ENCODE assay signal across 9 cellular contexts in the genomic region with DNA sequence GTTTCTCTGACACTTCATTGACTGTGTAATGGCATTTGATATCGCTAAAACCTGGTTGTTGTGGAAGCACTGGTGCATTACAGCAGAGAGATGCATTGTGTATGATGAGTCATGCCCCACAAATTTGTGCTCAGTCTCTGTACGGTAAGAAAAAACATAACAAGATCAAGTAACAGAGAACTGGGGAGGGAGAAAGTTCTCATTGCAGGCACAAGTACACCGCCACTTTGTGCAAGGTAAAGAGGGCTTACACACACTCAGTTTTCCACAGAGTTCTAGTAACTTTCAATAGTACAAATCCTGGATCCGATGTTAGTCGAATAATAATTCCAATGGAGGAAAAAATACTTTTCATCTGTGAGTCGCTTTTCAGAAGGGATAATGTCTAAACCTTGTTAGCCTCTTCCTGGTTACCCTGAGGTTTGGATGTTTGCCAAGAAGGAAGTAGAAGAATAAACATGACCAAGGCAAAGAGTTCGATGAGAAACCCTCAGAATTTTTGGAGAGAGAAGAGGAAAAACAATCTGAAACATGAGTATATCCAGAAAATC.
DNase-seq lines count a peak whose midpoint lies in the region; TF ChIP-seq lines count a peak whose summit lies in the region.
"Had no signal": no experiment of that assay in that cellular context is flagged by ENCODE, and none has a peak within 500 bp of the region (broad histone marks: within the 10 kb centered on the region; RNA-seq: fewer than 3 reads in every experiment).

No MANE protein-coding gene starts in this region.

- H3K18ac ChIP-seq in trophoblast cell (ENCODE audit: low read length) = no peak overlapping the region

- H3K27ac ChIP-seq in trophoblast cell (ENCODE audit: low read depth, low read length) (no peak overlapping the region), dorsolateral prefrontal cortex (no peak overlapping the region)

- H3K27me3 ChIP-seq in trophoblast cell (ENCODE audit: insufficient read depth, low read length) = no peaks in the 10 kb centered on the region
- no peaks in the 10 kb centered on the region for H3K27me3 ChIP-seq in dorsolateral prefrontal cortex

- H3K79me2 ChIP-seq in trophoblast cell (ENCODE audit: control insufficient read depth, insufficient read depth, low read length, poor library complexity) = no peaks in the 10 kb centered on the region

- H3K27ac Mint-ChIP-seq in endothelial cell (ENCODE audit: unreplicated experiment) = peak overlapping the region; percentile 22
- H3K27ac Mint-ChIP-seq: natural killer cell treated with Interleukin-12 subunit alpha and Interleukin-12 subunit beta and Interleukin-15 and Interleukin-18, amount 100 ng/mL, for 72 hours had no signal

- no peak overlapping the region for H2BK5ac ChIP-seq in trophoblast cell (ENCODE audit: low read depth, low read length, poor library complexity)

- peaks cover 0 to 4% of the 10 kb centered on the region in 2 experiments for H3K4me1 ChIP-seq in trophoblast cell (ENCODE audit: control insufficient read depth in 1 of 2, insufficient read depth in 2 of 2, low read length in 2 of 2)

- no peak overlapping the region for H2BK12ac ChIP-seq in trophoblast cell (ENCODE audit: low read length)

- H3K79me1 ChIP-seq in trophoblast cell (ENCODE audit: low read length) = no peaks in the 10 kb centered on the region

- H2BK120ac ChIP-seq in trophoblast cell (ENCODE audit: insufficient read depth, low read length, poor library complexity) = no peak overlapping the region

- no peak overlapping the region for H3K14ac ChIP-seq in trophoblast cell (ENCODE audit: low read length)

- H3K4me3 ChIP-seq in trophoblast cell (ENCODE audit: low read depth, low read length) (no peak overlapping the region), dorsolateral prefrontal cortex (no peak overlapping the region)

- H3K9ac ChIP-seq in trophoblast cell (ENCODE audit: low read length) = no peak overlapping the region

- H3K23ac ChIP-seq in trophoblast cell (ENCODE audit: low read length) = no peak overlapping the region

- H2AFZ ChIP-seq in trophoblast cell (ENCODE audit: insufficient read depth, low read length, poor library complexity) = no peak overlapping the region

- H3K4me2 ChIP-seq in trophoblast cell (ENCODE audit: low read length) = no peak overlapping the region

- H3K36me3 Mint-ChIP-seq in endothelial cell (ENCODE audit: low read depth, unreplicated experiment) = no peaks in the 10 kb centered on the region

- H3K9me3 Mint-ChIP-seq in endothelial cell (ENCODE audit: unreplicated experiment) = no peaks in the 10 kb centered on the region

- peaks cover 6% of the 10 kb centered on the region for H3K4me1 Mint-ChIP-seq in endothelial cell (ENCODE audit: unreplicated experiment)

- TF ChIP-seq CTCF in endothelial cell (IDR thresholded peaks at IDR 0.05; ENCODE audit: unreplicated experiment) (no peak), dorsolateral prefrontal cortex (IDR thresholded peaks at IDR 0.05 in 54 of 56, conservative IDR thresholded peaks at IDR 0.05 in 2 of 56; ENCODE audit: low read depth in 1 of 56, partially characterized antibody in 56 of 56) (no peak)

- no peak overlapping the region for H3K4me3 Mint-ChIP-seq in endothelial cell (ENCODE audit: unreplicated experiment)
- H3K4me3 Mint-ChIP-seq: natural killer cell treated with Interleukin-12 subunit alpha and Interleukin-12 subunit beta and Interleukin-15 and Interleukin-18, amount 100 ng/mL, for 72 hours had no signal

- no peaks in the 10 kb centered on the region for H3K27me3 Mint-ChIP-seq in endothelial cell (ENCODE audit: unreplicated experiment)
- H3K27me3 Mint-ChIP-seq: natural killer cell treated with Interleukin-12 subunit alpha and Interleukin-12 subunit beta and Interleukin-15 and Interleukin-18, amount 100 ng/mL, for 72 hours had no signal

- H3K4ac ChIP-seq in trophoblast cell (ENCODE audit: low read depth, low read length) = no peak overlapping the region

- intact Hi-C loops in dorsolateral prefrontal cortex (cut with DNase I) = no loop called here

- DNase-seq in GM03348 (ENCODE audit: low spot score) (peak; percentile 19), NCI-H226 (peak; percentile 75), endothelial cell (ENCODE audit: low spot score) (no peak), trophoblast cell (peak; percentile 0 to 37), NCI-H1436 treated with DMSO at 0.1 percent for 48 hours (lab: John Stamatoyannopoulos, UW) (no peak), activated gamma-delta T cell (lab: John Stamatoyannopoulos, UW) (no peak), dorsolateral prefrontal cortex (no peak), NCI-H1930 (lab: John Stamatoyannopoulos, UW) (no peak)

- H4K12ac ChIP-seq in trophoblast cell (ENCODE audit: low read depth, low read length) = no peak overlapping the region

- WGBS in trophoblast cell (ENCODE audit: extremely low coverage, insufficient coverage, insufficient read length) = no CpG with 5 or more reads among the region's 7 CpGs

- H3K9me3 ChIP-seq in trophoblast cell (ENCODE audit: insufficient read depth, low read depth, low read length) = no peaks in the 10 kb centered on the region

- no peak overlapping the region for H2AK5ac ChIP-seq in trophoblast cell (ENCODE audit: low read length)

- no peak overlapping the region for H4K8ac ChIP-seq in trophoblast cell (ENCODE audit: low read depth, low read length)

- no peak overlapping the region for H4K91ac ChIP-seq in trophoblast cell (ENCODE audit: low read depth, low read length)

- no peaks in the 10 kb centered on the region for H3K36me3 ChIP-seq in trophoblast cell (ENCODE audit: control insufficient read depth in 1 of 2, insufficient read depth in 2 of 2, low read length in 2 of 2)

Comparison
In these comparisons a context has a peak if more than half of its experiments do, and no peak if none do; other contexts are left out.
1. DNase-seq: peak in GM03348 (single experiment), NCI-H226 (single experiment) and trophoblast cell (2 of 2); none in endothelial cell (single experiment), NCI-H1436 treated with DMSO at 0.1 percent for 48 hours (single experiment), activated gamma-delta T cell (single experiment), dorsolateral prefrontal cortex (0 of 10) and NCI-H1930 (0 of 2).